Comparison of ENCODE assay signal across 8 cellular contexts in genomic region chr18:54127759-54128378, GRCh38.
DNase-seq lines count a peak whose midpoint lies in the region; ATAC-seq and TF ChIP-seq lines count a peak whose summit lies in the region.

No MANE protein-coding gene starts in this region.

- H4K20me1 ChIP-seq in PC-3 (ENCODE audit: low read length) = no peaks in the 10 kb centered on the region

- no peak overlapping the region for H3K9ac ChIP-seq in PC-3 (ENCODE audit: low read length)

- H3K79me2 ChIP-seq in PC-3 (ENCODE audit: low read length) = no peaks in the 10 kb centered on the region

- H2AFZ ChIP-seq in PC-3 (ENCODE audit: low read length) = peak overlapping the region; percentile 29; the same call in 1 of the 2 replicates

- CTCF ChIA-PET in PC-3 (lab: Charles Lee) = interaction anchor here (0.5 to 1.0 kb wide), 3 partner anchors 8 to 429 kb away, joined by 3 to 9 read pairs (median 5); no protein-coding TSS in a partner anchor

- no peaks in the 10 kb centered on the region for H3K9me3 Mint-ChIP-seq in neural crest cell

- no peaks in the 10 kb centered on the region for H3K9me2 ChIP-seq in PC-3 (replicated peaks; ENCODE audit: low read length)

- DNase-seq in activated CD4-positive, alpha-beta T cell treated with anti-CD3 and anti-CD28 coated beads for 48 hours = peak; percentile 39
- DNase-seq in activated CD4-positive, alpha-beta T cell treated with anti-CD3 and anti-CD28 coated beads for 1 hour = no peak
- DNase-seq in HT1080 (ENCODE audit: low read depth) (peak; percentile 49), PC-3 (peak; percentile 76), erythroblast (lab: John Stamatoyannopoulos, UW) (peak; percentile 31 to 57), neural crest cell (ENCODE audit: low read depth, low spot score) (peak; percentile 48)
- no peak for DNase-seq in central memory CD4-positive, alpha-beta T cell

- no peaks in the 10 kb centered on the region for H3K27me3 ChIP-seq in PC-3 (ENCODE audit: low read length)

- no peak overlapping the region for H3K4me3 Mint-ChIP-seq in neural crest cell

- H3K36me3 ChIP-seq in PC-3 (ENCODE audit: low read depth, low read length) = no peaks in the 10 kb centered on the region

- H3K27ac Mint-ChIP-seq in neural crest cell (ENCODE audit: unreplicated experiment) = no peak overlapping the region

- H3K27me3 Mint-ChIP-seq in neural crest cell (ENCODE audit: low read depth) = no peaks in the 10 kb centered on the region

- no TSS peak for BruUV-seq in PC-3 (replicated peaks; lab: Mats Ljungman, UMichigan)

- peaks cover 13% of the 10 kb centered on the region for H3K4me1 Mint-ChIP-seq in neural crest cell

- no peaks in the 10 kb centered on the region for H3K9me3 ChIP-seq in PC-3 (ENCODE audit: low read length)

- no peak overlapping the region for H3K27ac ChIP-seq in PC-3 (ENCODE audit: low read length)

- no peak overlapping the region for H3K4me2 ChIP-seq in PC-3 (ENCODE audit: low read length)

- no peak overlapping the region for H3K4me3 ChIP-seq in PC-3 (ENCODE audit: low read length)

- H3K36me3 Mint-ChIP-seq in neural crest cell (ENCODE audit: low read depth) = no peaks in the 10 kb centered on the region

- intact Hi-C loops in PC-3 (cut with micrococcal nuclease) = loop anchor here (2.0 to 5.0 kb wide), 2 partner anchors 441 to 559 kb away; no protein-coding TSS in a partner anchor

- no peak for TF ChIP-seq POLR2A in erythroblast (IDR thresholded peaks at IDR 0.05; ENCODE audit: low read length)

- H3F3A ChIP-seq in PC-3 (ENCODE audit: low read length, unreplicated experiment) = no peaks in the 10 kb centered on the region

- ATAC-seq in GM21529 (IDR thresholded peaks at IDR 0.05; ENCODE audit: unreplicated experiment) = peak; percentile 72
- ATAC-seq in PC-3 = peak; percentile 97

- POLR2A ChIA-PET in PC-3 (lab: Charles Lee; ENCODE audit: unreplicated experiment) = interaction anchor here (0.6 to 0.7 kb wide), 2 partner anchors 8 to 353 kb away, joined by 4 to 7 read pairs; no protein-coding TSS in a partner anchor

- H3K4me1 ChIP-seq in PC-3 (ENCODE audit: insufficient read depth, low read length) = peaks cover 5% of the 10 kb centered on the region; the same call in 1 of the 2 replicates

- TF ChIP-seq CTCF in PC-3 (conservative IDR thresholded peaks at IDR 0.05; ENCODE audit: low read depth, low read length) = peak; percentile 86
- peak; percentile 71 for TF ChIP-seq CTCF in neural crest cell (conservative IDR thresholded peaks at IDR 0.05)

Comparison
In these comparisons a context has a peak if more than half of its experiments do, and no peak if none do; other contexts are left out.
1. DNase-seq: peak in activated CD4-positive, alpha-beta T cell treated with anti-CD3 and anti-CD28 coated beads for 48 hours (single experiment), HT1080 (single experiment), PC-3 (single experiment), erythroblast (2 of 2) and neural crest cell (single experiment); none in activated CD4-positive, alpha-beta T cell treated with anti-CD3 and anti-CD28 coated beads for 1 hour (single experiment) and central memory CD4-positive, alpha-beta T cell (single experiment).